In genomic region chr13:95929430-95929829, GRCh38 we compare ENCODE assay signal across 20 cellular contexts.
DNase-seq lines count a peak whose midpoint lies in the region; ATAC-seq and TF ChIP-seq lines count a peak whose summit lies in the region.
"Had no signal": no experiment of that assay in that cellular context is flagged by ENCODE, and none has a peak within 500 bp of the region (broad histone marks: within the 10 kb centered on the region; RNA-seq: fewer than 3 reads in every experiment).

No MANE protein-coding gene starts in this region.

- TF ChIP-seq CTCF in HEK293 (tag by site-specific recombination; IDR thresholded peaks at IDR 0.05) (no peak), endodermal cell (conservative IDR thresholded peaks at IDR 0.05) (no peak), glutamatergic neuron (IDR thresholded peaks at IDR 0.05; ENCODE audit: partially characterized antibody, unreplicated experiment) (no peak)

- H3K4me1 Mint-ChIP-seq in endodermal cell (no peaks in the 10 kb centered on the region), glutamatergic neuron (ENCODE audit: low read depth, unreplicated experiment) (no peaks in the 10 kb centered on the region)
- H3K4me1 Mint-ChIP-seq in activated CD4-positive, alpha-beta memory T cell treated with anti-CD3 and anti-CD28 coated beads, Interleukin-2, amount 10 ng/mL, durations not matched to agents 7 days and 5 days: no peaks in the 10 kb centered on the region
- H3K4me1 Mint-ChIP-seq: B cell had no signal

- H3K4me3 ChIP-seq in HEK293 (ENCODE audit: low read depth, low read length) (no peak overlapping the region), endodermal cell (ENCODE audit: low read length) (peak overlapping the region; percentile 47)
- H3K4me3 ChIP-seq: A549; BLaER1 treated with 17β-estradiol and CSF1 and Interleukin-3, amounts not matched to agents 10 nM and 100 nM; GM12878 had no signal

- CTCF ChIA-PET in HEK293 (lab: Yijun Ruan, JAX): no interaction called here
- CTCF ChIA-PET in activated CD4-positive, alpha-beta memory T cell treated with anti-CD3 and anti-CD28 coated beads, Interleukin-2, amount 10 ng/mL, durations not matched to agents 7 days and 5 days (lab: Charles Lee): interaction anchor here (0.5 kb wide), 1 partner anchor 439 kb away, joined by 3 read pairs; no protein-coding TSS in a partner anchor

- H3K36me3 Mint-ChIP-seq in endodermal cell (ENCODE audit: low read depth) (peaks cover 62% of the 10 kb centered on the region), glutamatergic neuron (ENCODE audit: unreplicated experiment) (peaks cover 38% of the 10 kb centered on the region)
- H3K36me3 Mint-ChIP-seq in activated CD4-positive, alpha-beta memory T cell treated with anti-CD3 and anti-CD28 coated beads, Interleukin-2, amount 10 ng/mL, durations not matched to agents 7 days and 5 days (ENCODE audit: low read depth): peaks cover 2% of the 10 kb centered on the region
- H3K36me3 Mint-ChIP-seq: CD8-positive, alpha-beta T cell had no signal

- H3K4me3 Mint-ChIP-seq in endodermal cell: no peak overlapping the region
- H3K4me3 Mint-ChIP-seq in glutamatergic neuron (ENCODE audit: unreplicated experiment): no peak overlapping the region
- no peak overlapping the region for H3K4me3 Mint-ChIP-seq in activated CD4-positive, alpha-beta memory T cell treated with anti-CD3 and anti-CD28 coated beads, Interleukin-2, amount 10 ng/mL, durations not matched to agents 7 days and 5 days
- H3K4me3 Mint-ChIP-seq: B cell; CD4-positive, alpha-beta T cell; CD8-positive, alpha-beta T cell had no signal

- H3K36me3 ChIP-seq in HEK293 (ENCODE audit: control insufficient read depth in 2 of 2, insufficient read depth in 1 of 2, low read length in 2 of 2): peaks cover 0 to under 1% of the 10 kb centered on the region in 2 experiments; a peak in 1 of 3 replicates
- peaks cover 30% of the 10 kb centered on the region for H3K36me3 ChIP-seq in endodermal cell (ENCODE audit: control insufficient read depth, insufficient read depth, low read length)
- H3K36me3 ChIP-seq: BLaER1 treated with 17β-estradiol and CSF1 and Interleukin-3, amounts not matched to agents 10 nM and 100 nM had no signal

- POLR2A ChIA-PET in HEK293 (lab: Yijun Ruan, JAX): no interaction called here
- POLR2A ChIA-PET in activated CD4-positive, alpha-beta memory T cell treated with anti-CD3 and anti-CD28 coated beads, Interleukin-2, amount 10 ng/mL, durations not matched to agents 7 days and 5 days (lab: Charles Lee): no interaction called here

- no peaks in the 10 kb centered on the region for H3K9me3 ChIP-seq in HEK293 (ENCODE audit: control insufficient read depth, insufficient read depth, low read depth, low read length)
- peaks cover 47% of the 10 kb centered on the region for H3K9me3 ChIP-seq in endodermal cell (ENCODE audit: control insufficient read depth, low read length)
- H3K9me3 ChIP-seq: A549, Caco-2 had no signal

- 94 to 100% methylated on average over 2 to 3 of the region's 3 CpGs for WGBS in endodermal cell (ENCODE audit: insufficient coverage in 1 of 2, insufficient read length in 1 of 2), 2 experiments

- H3K27ac Mint-ChIP-seq in endodermal cell (no peak overlapping the region), glutamatergic neuron (ENCODE audit: unreplicated experiment) (peak overlapping the region; percentile 39)
- no peak overlapping the region for H3K27ac Mint-ChIP-seq in activated CD4-positive, alpha-beta memory T cell treated with anti-CD3 and anti-CD28 coated beads, Interleukin-2, amount 10 ng/mL, durations not matched to agents 7 days and 5 days
- H3K27ac Mint-ChIP-seq: B cell; CD4-positive, alpha-beta T cell; CD8-positive, alpha-beta T cell had no signal

- no peak for ATAC-seq in GM21381 (IDR thresholded peaks at IDR 0.05; ENCODE audit: unreplicated experiment)
- ATAC-seq: A549; CD8-positive, alpha-beta T cell; GM12878 had no signal

- peaks cover 62% of the 10 kb centered on the region for H3K9me3 Mint-ChIP-seq in endodermal cell
- H3K9me3 Mint-ChIP-seq in glutamatergic neuron (ENCODE audit: unreplicated experiment): peaks cover 6% of the 10 kb centered on the region
- peaks cover 22% of the 10 kb centered on the region for H3K9me3 Mint-ChIP-seq in activated CD4-positive, alpha-beta memory T cell treated with anti-CD3 and anti-CD28 coated beads, Interleukin-2, amount 10 ng/mL, durations not matched to agents 7 days and 5 days

- H3K4me1 ChIP-seq in HEK293 (ENCODE audit: control insufficient read depth, insufficient read depth, low read length) (peaks cover 2% of the 10 kb centered on the region; the same call in 1 of the 2 replicates), endodermal cell (ENCODE audit: control insufficient read depth, insufficient read depth, low read length) (no peaks in the 10 kb centered on the region)
- H3K4me1 ChIP-seq: BLaER1 treated with 17β-estradiol and CSF1 and Interleukin-3, amounts not matched to agents 10 nM and 100 nM had no signal

- no peak overlapping the region for H3K9ac ChIP-seq in endodermal cell (ENCODE audit: extremely low read depth, low read length, poor library complexity, severe bottlenecking)
- H3K9ac ChIP-seq: BLaER1 treated with 17β-estradiol and CSF1 and Interleukin-3, amounts not matched to agents 10 nM and 100 nM had no signal

- DNase-seq in endodermal cell (no peak), glutamatergic neuron (no peak)
- no peak for DNase-seq in activated CD4-positive, alpha-beta memory T cell treated with anti-CD3 and anti-CD28 coated beads, Interleukin-2, amount 10 ng/mL, durations not matched to agents 7 days and 5 days
- no peak for DNase-seq in stimulated activated CD4-positive, alpha-beta T cell treated with anti-CD3 and anti-CD28 coated beads, Interleukin-2, amount 100 ng/mL, for 24 hours
- DNase-seq: AML-193; Caco-2; Calu3; CD4-positive, alpha-beta T cell; CD8-positive, alpha-beta T cell; DND-41; EL; GDM1 had no signal

- no peak overlapping the region for H3K27ac ChIP-seq in HEK293 (ENCODE audit: extremely low read depth, low read depth, low read length)
- H3K27ac ChIP-seq in endodermal cell (ENCODE audit: low read depth, low read length): no peak overlapping the region
- H3K27ac ChIP-seq: 22Rv1; A549; BLaER1 treated with 17β-estradiol and CSF1 and Interleukin-3, amounts not matched to agents 10 nM and 100 nM; C4-2B had no signal

- no peaks in the 10 kb centered on the region for H3K27me3 ChIP-seq in endodermal cell (ENCODE audit: control insufficient read depth, insufficient read depth, low read length, poor library complexity, severe bottlenecking)
- H3K27me3 ChIP-seq: BLaER1 treated with 17β-estradiol and CSF1 and Interleukin-3, amounts not matched to agents 10 nM and 100 nM had no signal

- H3K27me3 Mint-ChIP-seq in endodermal cell (ENCODE audit: insufficient read depth) (no peaks in the 10 kb centered on the region), glutamatergic neuron (ENCODE audit: unreplicated experiment) (peaks cover 2% of the 10 kb centered on the region)
- no peaks in the 10 kb centered on the region for H3K27me3 Mint-ChIP-seq in activated CD4-positive, alpha-beta memory T cell treated with anti-CD3 and anti-CD28 coated beads, Interleukin-2, amount 10 ng/mL, durations not matched to agents 7 days and 5 days
- H3K27me3 Mint-ChIP-seq: B cell; CD4-positive, alpha-beta T cell had no signal

TF ChIP-seq in HEK293, 187 proteins besides CTCF, POLR2A, EP300 and RAD21:
- peak; percentile 84; the same call in 1 of the 2 replicates for TF ChIP-seq ZNF280D (tag by site-specific recombination; IDR thresholded peaks at IDR 0.05)
- no peak for TF ChIP-seq PRDM6 (tag by site-specific recombination; IDR thresholded peaks at IDR 0.05)
- peak; percentile 89 for TF ChIP-seq ZNF146 (tag by site-specific recombination; IDR thresholded peaks at IDR 0.05)
